8 cellular contexts compared by ENCODE assay signal in the genomic region with DNA sequence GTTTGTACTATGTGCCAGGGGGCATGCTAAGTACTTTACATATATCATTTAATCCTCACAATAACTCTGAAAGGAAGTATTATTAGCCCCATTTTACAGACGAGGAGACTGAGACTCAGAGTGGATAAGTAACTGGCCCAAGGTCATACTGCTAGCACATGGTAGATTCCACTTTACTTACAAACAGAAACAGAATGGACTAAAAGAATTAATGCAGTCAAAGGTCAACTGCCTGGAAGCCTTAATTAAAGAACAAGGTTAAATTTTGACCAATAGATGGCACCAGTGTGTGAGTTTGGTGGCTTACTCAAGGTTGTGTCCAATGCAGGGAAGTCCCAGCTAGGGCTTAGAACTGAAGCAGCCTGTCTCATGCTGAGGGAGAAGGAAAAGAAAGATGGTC. TPM values are rescaled to one million over a fixed set of nuclear protein-coding genes. Genes with fewer than 3 reads are reported as not detected.
DNase-seq lines count a peak whose midpoint lies in the region; ATAC-seq and TF ChIP-seq lines count a peak whose summit lies in the region.

No MANE protein-coding gene starts in this region.

- H3K9me3 Mint-ChIP-seq in endothelial cell (ENCODE audit: unreplicated experiment) (no peaks in the 10 kb centered on the region), osteocyte (ENCODE audit: unreplicated experiment) (no peaks in the 10 kb centered on the region)

- DNase-seq in DMS53 (lab: John Stamatoyannopoulos, UW) (peak; percentile 76), NOMO-1 (lab: John Stamatoyannopoulos, UW; ENCODE audit: unreplicated experiment in 2 of 2) (peak; percentile 21 to 46), endothelial cell (ENCODE audit: low spot score) (peak; percentile 11), osteocyte (ENCODE audit: extremely low spot score, unreplicated experiment) (no peak), epidermal melanocyte (ENCODE audit: insufficient read length, low spot score) (no peak), DMS114 treated with DMSO at 0.1 percent for 48 hours (lab: John Stamatoyannopoulos, UW; ENCODE audit: unreplicated experiment) (no peak)

- H3K4me1 Mint-ChIP-seq in endothelial cell (ENCODE audit: unreplicated experiment): peaks cover 4% of the 10 kb centered on the region
- peaks cover 23% of the 10 kb centered on the region for H3K4me1 Mint-ChIP-seq in osteocyte (ENCODE audit: unreplicated experiment)

- peak; percentile 27 for TF ChIP-seq CTCF in endothelial cell (IDR thresholded peaks at IDR 0.05; ENCODE audit: unreplicated experiment)
- peak; percentile 56 for TF ChIP-seq CTCF in osteocyte (IDR thresholded peaks at IDR 0.05)

- no peaks in the 10 kb centered on the region for H3K36me3 Mint-ChIP-seq in endothelial cell (ENCODE audit: low read depth, unreplicated experiment)
- H3K36me3 Mint-ChIP-seq in osteocyte (ENCODE audit: unreplicated experiment): no peaks in the 10 kb centered on the region

- H3K27me3 Mint-ChIP-seq in endothelial cell (ENCODE audit: unreplicated experiment): peaks cover 4% of the 10 kb centered on the region
- H3K27me3 Mint-ChIP-seq in osteocyte (ENCODE audit: unreplicated experiment): no peaks in the 10 kb centered on the region

- peak; percentile 81 for ATAC-seq in GM18873 (IDR thresholded peaks at IDR 0.05; ENCODE audit: low FRiP score, unreplicated experiment)
- ATAC-seq in HG03175 (IDR thresholded peaks at IDR 0.05; ENCODE audit: unreplicated experiment): peak; percentile 75

- no peak overlapping the region for H3K4me3 Mint-ChIP-seq in endothelial cell (ENCODE audit: unreplicated experiment)
- H3K4me3 Mint-ChIP-seq in osteocyte (ENCODE audit: unreplicated experiment): no peak overlapping the region

- H3K27ac Mint-ChIP-seq in endothelial cell (ENCODE audit: unreplicated experiment): no peak overlapping the region
- H3K27ac Mint-ChIP-seq in osteocyte (ENCODE audit: unreplicated experiment): no peak overlapping the region

RNA-seq across cellular contexts. Expression of gene RIPPLY1, which starts 4.7 kb away (rescaled TPM):
- total RNA-seq in endothelial cell (ENCODE audit: unreplicated experiment) (not detected), osteocyte (not detected in 2 replicates)

RNA-seq across cellular contexts. Expression of gene CLDN2, which starts 21.7 kb away (rescaled TPM):
- not detected for total RNA-seq in endothelial cell (ENCODE audit: unreplicated experiment)
- total RNA-seq in osteocyte: 0.11 and 0.29 TPM in 2 replicates

Comparison
In these comparisons a context has a peak if more than half of its experiments do, and no peak if none do; other contexts are left out.
1. DNase-seq: peak in DMS53 (single experiment), NOMO-1 (2 of 2) and endothelial cell (single experiment); none in osteocyte (single experiment), epidermal melanocyte (single experiment) and DMS114 treated with DMSO at 0.1 percent for 48 hours (single experiment).